ENCODE assay signal across 18 cellular contexts in the genomic region with DNA sequence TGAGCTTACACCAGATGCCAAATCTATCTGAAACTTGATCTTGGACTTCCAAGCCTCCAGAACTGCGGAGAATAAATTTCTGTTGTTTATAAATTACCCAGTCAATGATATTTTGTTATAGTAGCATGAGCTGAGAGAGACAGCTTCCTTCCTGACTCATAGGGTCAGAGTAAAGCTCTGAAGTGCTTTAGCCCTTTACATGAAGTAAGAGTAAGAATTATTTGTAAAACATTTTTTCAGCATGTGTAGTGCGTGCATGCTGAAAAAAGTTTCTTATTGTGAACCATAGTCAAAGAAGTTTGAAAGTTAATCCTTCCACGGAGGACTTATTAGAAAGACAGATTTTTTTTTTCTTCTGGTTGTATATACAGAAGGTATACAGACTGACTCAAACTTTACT.
DNase-seq lines count a peak whose midpoint lies in the region; ATAC-seq and TF ChIP-seq lines count a peak whose summit lies in the region.
"Had no signal": no experiment of that assay in that cellular context is flagged by ENCODE, and none has a peak within 500 bp of the region (broad histone marks: within the 10 kb centered on the region; RNA-seq: fewer than 3 reads in every experiment).

No MANE protein-coding gene starts in this region.

- H3K27me3 ChIP-seq in AG04450 (ENCODE audit: control insufficient read depth, insufficient read depth, low read length) (no peaks in the 10 kb centered on the region), GM23248 (replicated peaks; ENCODE audit: insufficient read depth) (no peaks in the 10 kb centered on the region), brain microvascular endothelial cell (replicated peaks) (no peaks in the 10 kb centered on the region)
- H3K27me3 ChIP-seq: SJSA1 had no signal

- DNase-seq in AG04450 (ENCODE audit: low read depth, low spot score) (peak; percentile 42), GM23248 (peak; percentile 80), brain microvascular endothelial cell (peak; percentile 20), fibroblast of villous mesenchyme (ENCODE audit: low read depth) (peak; percentile 12), DMS153 (lab: John Stamatoyannopoulos, UW) (no peak)
- DNase-seq in activated CD4-positive, alpha-beta T cell treated with anti-CD3 and anti-CD28 coated beads for 4 hours = no peak
- no peak for DNase-seq in effector CD8-positive, alpha-beta T cell (lab: John Stamatoyannopoulos, UW)
- no peak for DNase-seq in natural killer cell treated with Interleukin-12 subunit alpha and Interleukin-12 subunit beta and Interleukin-15 and Interleukin-18, amount 100 ng/mL, for 72 hours (ENCODE audit: low spot score)
- DNase-seq: 8988T, AML-193, GDM1, NCI-H1417, NCI-H2081 treated with DMSO at 0.1 percent for 48 hours, NCI-H345, NCI-H526 treated with DMSO at 0.1 percent for 48 hours, RPMI8226 had no signal

- H3K9ac ChIP-seq in GM23248 = no peak overlapping the region

- 4% methylated on average over 3 of the region's 3 CpGs for WGBS in GM23248 (ENCODE audit: low coverage in 1 of 2, low lambda C conversion rate in 2 of 2, missing lambda C conversion rate in 2 of 2), 2 experiments

- no peak overlapping the region for H3K4me3 ChIP-seq in AG04450 (ENCODE audit: low read depth, low read length)
- H3K4me3 ChIP-seq in GM23248 = no peak overlapping the region
- H3K4me3 ChIP-seq in brain microvascular endothelial cell (ENCODE audit: low read depth, low read length) = no peak overlapping the region
- H3K4me3 ChIP-seq in fibroblast of villous mesenchyme (ENCODE audit: low read depth, low read length) = no peak overlapping the region
- H3K4me3 ChIP-seq: GM23338, SJSA1 had no signal

- POLR2A ChIA-PET in AG04450 (lab: Yijun Ruan, JAX) = no interaction called here

- H3K36me3 ChIP-seq in GM23248 (ENCODE audit: low read depth) (no peaks in the 10 kb centered on the region), brain microvascular endothelial cell (replicated peaks) (no peaks in the 10 kb centered on the region)
- H3K36me3 ChIP-seq: SJSA1 had no signal

- H3K36me3 Mint-ChIP-seq in natural killer cell treated with Interleukin-12 subunit alpha and Interleukin-12 subunit beta and Interleukin-15 and Interleukin-18, amount 100 ng/mL, for 72 hours = no peaks in the 10 kb centered on the region

- TF ChIP-seq CTCF in AG04450 (IDR thresholded peaks at IDR 0.05; ENCODE audit: low read depth, low read length) (no peak), brain microvascular endothelial cell (IDR thresholded peaks at IDR 0.05; ENCODE audit: low read depth, low read length, missing control alignments) (no peak), fibroblast of villous mesenchyme (IDR thresholded peaks at IDR 0.05; ENCODE audit: insufficient read depth, low read depth, low read length) (no peak)

- no peak for ATAC-seq in natural killer cell treated with Interleukin-12 subunit alpha and Interleukin-12 subunit beta and Interleukin-15 and Interleukin-18, amount 100 ng/mL, for 72 hours
- ATAC-seq: GM23338 had no signal

- peaks cover 22% of the 10 kb centered on the region for H3K4me1 ChIP-seq in GM23248 (ENCODE audit: insufficient read depth)
- H3K4me1 ChIP-seq: SJSA1 had no signal

- H4K20me1 ChIP-seq in GM23248 (ENCODE audit: insufficient read depth) = no peaks in the 10 kb centered on the region

- H3K79me2 ChIP-seq in GM23248 (ENCODE audit: insufficient read depth) = no peaks in the 10 kb centered on the region

- no peak overlapping the region for H2AFZ ChIP-seq in GM23248
- H2AFZ ChIP-seq: GM23338 had no signal

- H3K4me1 Mint-ChIP-seq in natural killer cell treated with Interleukin-12 subunit alpha and Interleukin-12 subunit beta and Interleukin-15 and Interleukin-18, amount 100 ng/mL, for 72 hours (ENCODE audit: low read depth in 2 of 2) = no peaks in the 10 kb centered on the region

- CTCF ChIA-PET in AG04450 (lab: Charles Lee) = no interaction called here

- H3K9me3 ChIP-seq in AG04450 (ENCODE audit: control insufficient read depth, insufficient read depth, low read length) (no peaks in the 10 kb centered on the region), GM23248 (ENCODE audit: low read depth) (no peaks in the 10 kb centered on the region)
- H3K9me3 ChIP-seq: SJSA1 had no signal

- peak overlapping the region; percentile 44 for H3K4me2 ChIP-seq in GM23248 (ENCODE audit: unreplicated experiment)
- H3K4me2 ChIP-seq: GM23338 had no signal

- in situ Hi-C loops in GM23248 (cut with MboI) = no loop called here
- in situ Hi-C loops in brain microvascular endothelial cell (cut with HindIII; ENCODE audit: low pct_ligation_motif_present, low sequenced_read_pairs) = no loop called here

- no peak overlapping the region for H3K27ac Mint-ChIP-seq in natural killer cell treated with Interleukin-12 subunit alpha and Interleukin-12 subunit beta and Interleukin-15 and Interleukin-18, amount 100 ng/mL, for 72 hours
- H3K27ac Mint-ChIP-seq: GM23338 had no signal

- H3K27ac ChIP-seq in AG04450 (ENCODE audit: low read depth, low read length) = no peak overlapping the region
- 0 out of 2 replicates have a peak overlapping the region, but pooled peaks have one; percentile 2 for H3K27ac ChIP-seq in GM23248
- no peak overlapping the region for H3K27ac ChIP-seq in brain microvascular endothelial cell
- H3K27ac ChIP-seq: SJSA1 had no signal

- H3K4me3 Mint-ChIP-seq in natural killer cell treated with Interleukin-12 subunit alpha and Interleukin-12 subunit beta and Interleukin-15 and Interleukin-18, amount 100 ng/mL, for 72 hours = no peak overlapping the region
- H3K4me3 Mint-ChIP-seq: GM23338 had no signal

- H3K27me3 Mint-ChIP-seq in natural killer cell treated with Interleukin-12 subunit alpha and Interleukin-12 subunit beta and Interleukin-15 and Interleukin-18, amount 100 ng/mL, for 72 hours = peaks cover 0 to 2% of the 10 kb centered on the region in 2 donors

- peaks cover 3% of the 10 kb centered on the region for H3K9me3 Mint-ChIP-seq in natural killer cell treated with Interleukin-12 subunit alpha and Interleukin-12 subunit beta and Interleukin-15 and Interleukin-18, amount 100 ng/mL, for 72 hours

- H3K9me2 ChIP-seq in GM23248 (ENCODE audit: insufficient read depth) = no peaks in the 10 kb centered on the region

- H3F3A ChIP-seq in GM23248 (ENCODE audit: insufficient read depth) = peaks cover 13% of the 10 kb centered on the region

Comparison
In these comparisons a context has a peak if more than half of its experiments do, and no peak if none do; other contexts are left out.
1. DNase-seq: peak in AG04450 (single experiment), GM23248 (single experiment), brain microvascular endothelial cell (single experiment) and fibroblast of villous mesenchyme (single experiment); none in activated CD4-positive, alpha-beta T cell treated with anti-CD3 and anti-CD28 coated beads for 4 hours (0 of 2), DMS153 (single experiment), effector CD8-positive, alpha-beta T cell (single experiment) and natural killer cell treated with Interleukin-12 subunit alpha and Interleukin-12 subunit beta and Interleukin-15 and Interleukin-18, amount 100 ng/mL, for 72 hours (single experiment).